ENCODE assay signal across 20 cellular contexts in genomic region chr15:93150910-93151309, GRCh38.
DNase-seq lines count a peak whose midpoint lies in the region; ATAC-seq, FAIRE-seq and TF ChIP-seq lines count a peak whose summit lies in the region.
"Had no signal": no experiment of that assay in that cellular context is flagged by ENCODE, and none has a peak within 500 bp of the region (broad histone marks: within the 10 kb centered on the region; RNA-seq: fewer than 3 reads in every experiment).

No MANE protein-coding gene starts in this region.

- DNase-seq in Right ventricle myocardium superior = peak; percentile 52
- no peak for DNase-seq in right atrium auricular region (ENCODE audit: low spot score)
- DNase-seq in UCSD-AML1 (lab: John Stamatoyannopoulos, UW; ENCODE audit: unreplicated experiment) = peak; percentile 23
- DNase-seq in left lobe of liver (ENCODE audit: low spot score) = no peak
- peak; percentile 10 for DNase-seq in urothelium cell line (ENCODE audit: low spot score)
- DNase-seq in GM13976 (ENCODE audit: low spot score) = no peak
- no peak for DNase-seq in stimulated activated CD4-positive, alpha-beta T cell treated with anti-CD3 and anti-CD28 coated beads, Interleukin-12 subunit alpha, Interleukin-12 subunit beta, amount 100 ng/mL, for 4 hours
- DNase-seq: CD4-positive, CD25-positive, alpha-beta regulatory T cell; DMS79 treated with DMSO at 0.1 percent for 48 hours; GDM1; GM23248; MV-4-11; NCI-H1436; NCI-H2081; NCI-H510A treated with DMSO at 0.1 percent for 48 hours had no signal

- intact Hi-C loops in Right ventricle myocardium superior (cut with DNase I) = no loop called here

- ATAC-seq in Right ventricle myocardium superior (ENCODE audit: poor library complexity) (peak; percentile 12), left lobe of liver (peak; percentile 29), GM19452 (IDR thresholded peaks at IDR 0.05; ENCODE audit: unreplicated experiment) (no peak)
- ATAC-seq: A549 had no signal

- H3K4me1 ChIP-seq in right atrium auricular region = peaks cover 0 to 11% of the 10 kb centered on the region in 2 donors
- H3K4me1 ChIP-seq: A549, SJSA1 had no signal

- no peaks in the 10 kb centered on the region for H3K9me3 ChIP-seq in right atrium auricular region
- H3K9me3 ChIP-seq: SJSA1 had no signal

- in situ Hi-C loops in GM13976 (cut with MboI; ENCODE audit: low sequenced_read_pairs, unreplicated experiment) = no loop called here

- TF ChIP-seq CTCF in right atrium auricular region (IDR thresholded peaks at IDR 0.05) (no peak), GM13976 (IDR thresholded peaks at IDR 0.05; ENCODE audit: borderline replicate concordance, control extremely low read depth, extremely low read depth, insufficient read depth, missing control alignments) (no peak)

- no peaks in the 10 kb centered on the region for H3K36me3 ChIP-seq in right atrium auricular region
- H3K36me3 ChIP-seq: SJSA1 had no signal

- no peak overlapping the region for H3K27ac ChIP-seq in right atrium auricular region
- H3K27ac ChIP-seq: A549, GM23248, KMS-11, SJSA1 had no signal

- H3K27me3 ChIP-seq in right atrium auricular region = no peaks in the 10 kb centered on the region
- H3K27me3 ChIP-seq: SJSA1 had no signal

- no peak for FAIRE-seq in urothelium cell line (lab: Jason Lieb, UNC)
- FAIRE-seq: A549, GM19239 had no signal

- no peak overlapping the region for H3K4me3 ChIP-seq in right atrium auricular region
- H3K4me3 ChIP-seq: A549, GM23248, SJSA1 had no signal

Comparison
In these comparisons a context has a peak if more than half of its experiments do, and no peak if none do; other contexts are left out.
1. DNase-seq: peak in Right ventricle myocardium superior (single experiment), UCSD-AML1 (single experiment) and urothelium cell line (single experiment); none in right atrium auricular region (single experiment), left lobe of liver (single experiment), GM13976 (single experiment) and stimulated activated CD4-positive, alpha-beta T cell treated with anti-CD3 and anti-CD28 coated beads, Interleukin-12 subunit alpha, Interleukin-12 subunit beta, amount 100 ng/mL, for 4 hours (single experiment).